ENCODE assay signal across 8 cellular contexts in the genomic region with DNA sequence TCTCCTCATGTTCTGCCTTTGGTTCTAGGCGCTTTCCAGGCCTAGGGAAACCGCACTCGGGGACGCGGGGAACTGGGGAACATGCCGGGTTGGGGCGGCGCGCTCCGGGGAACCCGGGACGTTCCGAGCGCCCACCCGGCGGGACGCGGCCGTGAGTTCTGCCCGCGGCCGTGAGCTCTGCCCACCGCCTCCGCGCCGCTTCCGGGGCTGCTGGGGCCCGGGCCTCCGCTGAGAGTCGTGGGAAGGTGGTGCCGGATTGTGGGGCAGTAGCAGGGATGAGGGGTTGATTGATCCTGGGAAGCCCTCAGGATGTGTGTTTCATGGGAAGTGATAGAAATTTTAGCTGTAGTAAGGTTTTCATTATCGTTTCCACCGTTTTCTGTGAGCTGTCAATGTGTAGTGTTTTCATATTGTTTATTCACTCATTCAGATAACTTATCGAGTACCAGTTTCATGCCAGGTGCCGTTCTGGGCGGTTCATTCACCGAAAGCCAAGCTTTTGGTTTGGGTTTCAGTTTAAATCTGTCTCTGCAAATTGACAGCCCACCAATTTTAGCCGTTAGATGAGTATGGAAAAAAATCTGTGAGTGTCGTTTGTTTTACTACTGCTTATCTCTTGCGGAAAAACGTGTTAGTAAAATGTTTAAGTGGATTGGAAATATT. TPM values are rescaled to one million over a fixed set of nuclear protein-coding genes. Genes with fewer than 3 reads are reported as not detected.
A peak's percentile ranks its signal among the peaks of the same experiment; 100 is the strongest.
DNase-seq lines count a peak whose midpoint lies in the region; ATAC-seq, FAIRE-seq and TF ChIP-seq lines count a peak whose summit lies in the region.

No MANE protein-coding gene starts in this region.

- FAIRE-seq in endothelial cell of umbilical vein (lab: Jason Lieb, UNC) = peak; percentile 24

- peak overlapping the region in 2 of 3 experiments; percentile 26 to 68 for H3K27ac Mint-ChIP-seq in nephron

- dilution Hi-C loops in endothelial cell of umbilical vein (cut with MboI; ENCODE audit: extremely low pct_ligation_motif_present, low sequenced_read_pairs) = no loop called here

- no peak for TF ChIP-seq POLR2A in endothelial cell of umbilical vein (IDR thresholded peaks at IDR 0.05; ENCODE audit: low read depth, low read length)

- peak overlapping the region; percentile 83 to 91 (median 86) for H3K27ac ChIP-seq in BLaER1 treated with 17β-estradiol and CSF1 and Interleukin-3, amounts not matched to agents 10 nM and 100 nM
- H3K27ac ChIP-seq in endothelial cell of umbilical vein (ENCODE audit: insufficient read depth, low read depth, low read length) = peak overlapping the region; percentile 44

- peaks cover 45 to 74% (median 64%) of the 10 kb centered on the region in 10 experiments for H3K4me1 ChIP-seq in BLaER1 treated with 17β-estradiol and CSF1 and Interleukin-3, amounts not matched to agents 10 nM and 100 nM
- H3K4me1 ChIP-seq in endothelial cell of umbilical vein (ENCODE audit: control insufficient read depth, extremely low read depth, insufficient read depth, low read length) = peaks cover 18% of the 10 kb centered on the region

- peak overlapping the region; percentile 93 to 95 (median 94) for H3K4me3 Mint-ChIP-seq in nephron

- H3K4me2 ChIP-seq in BLaER1 treated with 17β-estradiol and CSF1 and Interleukin-3, amounts not matched to agents 10 nM and 100 nM = peak overlapping the region; percentile 73 to 92 (median 85)
- peak overlapping the region; percentile 64 for H3K4me2 ChIP-seq in endothelial cell of umbilical vein (ENCODE audit: insufficient read depth, low read length)

- ATAC-seq in GM19025 (IDR thresholded peaks at IDR 0.05; ENCODE audit: low read depth, unreplicated experiment) = peak; percentile 26
- peak; percentile 36 for ATAC-seq in HG03159 (IDR thresholded peaks at IDR 0.05; ENCODE audit: unreplicated experiment)

- no peaks in the 10 kb centered on the region for H3K9me3 ChIP-seq in BLaER1 treated with 17β-estradiol and CSF1 and Interleukin-3, amounts not matched to agents 10 nM and 100 nM (replicated peaks in 1 of 11)
- H3K9me3 ChIP-seq in endothelial cell of umbilical vein (replicated peaks; ENCODE audit: control insufficient read depth, insufficient read depth, low read length) = no peaks in the 10 kb centered on the region

- no TSS peak for BruUV-seq in endothelial cell of umbilical vein (replicated peaks; lab: Mats Ljungman, UMichigan)

- H3K4me1 Mint-ChIP-seq in nephron = peaks cover 27% of the 10 kb centered on the region

- H3K36me3 ChIP-seq in BLaER1 treated with 17β-estradiol and CSF1 and Interleukin-3, amounts not matched to agents 10 nM and 100 nM = peaks cover 19 to 67% (median 53%) of the 10 kb centered on the region in 11 experiments; a peak in 20 of 22 replicates
- H3K36me3 ChIP-seq in endothelial cell of umbilical vein (ENCODE audit: control insufficient read depth in 2 of 2, extremely low read depth in 1 of 2, insufficient read depth in 2 of 2, low read length in 2 of 2) = no peaks in the 10 kb centered on the region

- H3K4me3 ChIP-seq in BLaER1 treated with 17β-estradiol and CSF1 and Interleukin-3, amounts not matched to agents 10 nM and 100 nM = peak overlapping the region; percentile 83 to 96 (median 94)
- peak overlapping the region; percentile 83 to 100 (median 93) for H3K4me3 ChIP-seq in endothelial cell of umbilical vein (replicated peaks in 1 of 3; ENCODE audit: insufficient read depth in 1 of 3, low read depth in 1 of 3, low read length in 3 of 3)

- H3K9me3 Mint-ChIP-seq in nephron = no peaks in the 10 kb centered on the region

- H3K9me1 ChIP-seq in endothelial cell of umbilical vein (replicated peaks; ENCODE audit: control insufficient read depth, extremely low read depth, insufficient read depth, low read length) = no peaks in the 10 kb centered on the region

- POLR2A ChIA-PET in endothelial cell of umbilical vein (lab: Charles Lee) = interaction anchor here (1.7 kb wide), 1 partner anchor 18 kb away, joined by 3 read pairs; no protein-coding TSS in a partner anchor

- H3K36me3 Mint-ChIP-seq in nephron (ENCODE audit: low read depth) = peaks cover 20% of the 10 kb centered on the region

- CTCF ChIA-PET in endothelial cell of umbilical vein (lab: Charles Lee) = interaction anchor here (1.0 to 1.9 kb wide), 3 partner anchors 11 to 18 kb away, joined by 3 to 13 read pairs (median 8); no protein-coding TSS in a partner anchor

- TF ChIP-seq CTCF in endothelial cell of umbilical vein (IDR thresholded peaks at IDR 0.05; ENCODE audit: extremely low read depth in 1 of 2, insufficient read depth in 1 of 2, low read depth in 1 of 2, low read length in 2 of 2) (no peak), nephron (IDR thresholded peaks at IDR 0.05; ENCODE audit: unreplicated experiment in 3 of 3) (no peak), GM10266 (IDR thresholded peaks at IDR 0.05; ENCODE audit: control insufficient read depth, insufficient read depth, low read depth, missing control alignments) (no peak)

- peak; percentile 8 for DNase-seq in T-helper 22 cell (ENCODE audit: low read depth)
- peak; percentile 30 for DNase-seq in endothelial cell of umbilical vein (ENCODE audit: low read depth, low spot score)
- DNase-seq in SW 1271 (lab: John Stamatoyannopoulos, UW) = no peak
- DNase-seq in GM10266 (ENCODE audit: extremely low spot score) = no peak

- H2AFZ ChIP-seq in endothelial cell of umbilical vein (ENCODE audit: low read depth, low read length) = peak overlapping the region; percentile 77

- intact Hi-C loops in endothelial cell of umbilical vein (cut with micrococcal nuclease) = no loop called here

- peaks cover 32 to 68% (median 54%) of the 10 kb centered on the region in 11 experiments; a peak in 21 of 22 replicates for H4K20me1 ChIP-seq in BLaER1 treated with 17β-estradiol and CSF1 and Interleukin-3, amounts not matched to agents 10 nM and 100 nM
- no peaks in the 10 kb centered on the region for H4K20me1 ChIP-seq in endothelial cell of umbilical vein (replicated peaks; ENCODE audit: control insufficient read depth, extremely low read depth, insufficient read depth, low read length)

- H3K79me2 ChIP-seq in endothelial cell of umbilical vein (ENCODE audit: control insufficient read depth, insufficient read depth, low read length) = peaks cover 71% of the 10 kb centered on the region

- H3K9ac ChIP-seq in BLaER1 treated with 17β-estradiol and CSF1 and Interleukin-3, amounts not matched to agents 10 nM and 100 nM = peak overlapping the region; percentile 88 to 94 (median 91)
- H3K9ac ChIP-seq in endothelial cell of umbilical vein (replicated peaks; ENCODE audit: extremely low read depth, insufficient read depth, low read length) = peak overlapping the region; percentile 75

- no peaks in the 10 kb centered on the region for H3K27me3 ChIP-seq in BLaER1 treated with 17β-estradiol and CSF1 and Interleukin-3, amounts not matched to agents 10 nM and 100 nM
- no peaks in the 10 kb centered on the region for H3K27me3 ChIP-seq in endothelial cell of umbilical vein (ENCODE audit: control insufficient read depth in 2 of 2, insufficient read depth in 2 of 2, low read length in 2 of 2)

- no peaks in the 10 kb centered on the region for H3K27me3 Mint-ChIP-seq in nephron (ENCODE audit: low read depth)

TF ChIP-seq in endothelial cell of umbilical vein, 7 proteins besides CTCF, POLR2A, EP300 and RAD21:
- no peak for TF ChIP-seq JUN (IDR thresholded peaks at IDR 0.05; ENCODE audit: borderline replicate concordance, insufficient read depth, insufficient read length, low read depth)
TF ChIP-seq in endothelial cell of umbilical vein: peak in this region for 0.

RNA-seq across cellular contexts. Expression of gene MTRR, which starts 0.7 kb away (rescaled TPM):
- total RNA-seq in endothelial cell of umbilical vein = 33.8 and 37.1 TPM in 2 replicates
- 24.3 and 27.7 TPM in 2 replicates for polyA plus RNA-seq in endothelial cell of umbilical vein
- polyA plus RNA-seq in endothelial cell of umbilical vein (2011; cell fraction: cytosol; rRNA removed) = 17.1 and 21.9 TPM in 2 replicates
- 65.0 and 71.3 TPM in 2 replicates for polyA plus RNA-seq in endothelial cell of umbilical vein (2011; cell fraction: nucleus; rRNA removed)
- polyA plus RNA-seq in endothelial cell of umbilical vein (2012) = 19.7 and 22.1 TPM in 2 replicates
- 43.3 and 47.5 TPM in 2 replicates for polyA minus RNA-seq in endothelial cell of umbilical vein
- polyA minus RNA-seq in endothelial cell of umbilical vein (2011; cell fraction: cytosol; rRNA and poly(A)+ RNA removed) = 77.9 TPM
- 35.4 and 55.8 TPM in 2 replicates for polyA minus RNA-seq in endothelial cell of umbilical vein (2011; cell fraction: nucleus; rRNA and poly(A)+ RNA removed)

RNA-seq across cellular contexts. Expression of gene FASTKD3, which starts 0.8 kb away (rescaled TPM):
- 8.7 and 9.6 TPM in 2 replicates for total RNA-seq in endothelial cell of umbilical vein
- polyA plus RNA-seq in endothelial cell of umbilical vein = 3.9 and 5.5 TPM in 2 replicates
- polyA plus RNA-seq in endothelial cell of umbilical vein (2011; cell fraction: cytosol; rRNA removed) = 6.8 and 7.7 TPM in 2 replicates
- polyA plus RNA-seq in endothelial cell of umbilical vein (2011; cell fraction: nucleus; rRNA removed) = 13.0 and 17.3 TPM in 2 replicates
- polyA plus RNA-seq in endothelial cell of umbilical vein (2012) = 7.8 and 10.9 TPM in 2 replicates
- polyA minus RNA-seq in endothelial cell of umbilical vein = 5.6 and 8.6 TPM in 2 replicates
- polyA minus RNA-seq in endothelial cell of umbilical vein (2011; cell fraction: cytosol; rRNA and poly(A)+ RNA removed) = 15.7 TPM
- polyA minus RNA-seq in endothelial cell of umbilical vein (2011; cell fraction: nucleus; rRNA and poly(A)+ RNA removed) = 5.4 and 8.7 TPM in 2 replicates

RNA-seq across cellular contexts. Expression of gene CFAP90, which starts 18.7 kb away (rescaled TPM):
- not detected in 2 replicates for total RNA-seq in endothelial cell of umbilical vein
- 0.07 and 0.11 TPM in 2 replicates for polyA plus RNA-seq in endothelial cell of umbilical vein
- polyA plus RNA-seq in endothelial cell of umbilical vein (2011; cell fraction: cytosol; rRNA removed) = 0.09 and 0.10 TPM in 2 replicates
- polyA plus RNA-seq in endothelial cell of umbilical vein (2011; cell fraction: nucleus; rRNA removed) = 0.10 TPM in 1 of 2 replicates, not detected in the other
- not detected in 2 replicates for polyA plus RNA-seq in endothelial cell of umbilical vein (2012)
- not detected in 2 replicates for polyA minus RNA-seq in endothelial cell of umbilical vein
- not detected for polyA minus RNA-seq in endothelial cell of umbilical vein (2011; cell fraction: cytosol; rRNA and poly(A)+ RNA removed)
- polyA minus RNA-seq in endothelial cell of umbilical vein (2011; cell fraction: nucleus; rRNA and poly(A)+ RNA removed) = not detected in 2 replicates

Comparison
In these comparisons a context has a peak if more than half of its experiments do, and no peak if none do; other contexts are left out.
1. DNase-seq: peak in T-helper 22 cell (single experiment) and endothelial cell of umbilical vein (single experiment); none in SW 1271 (0 of 2) and GM10266 (single experiment).